In the genomic region with DNA sequence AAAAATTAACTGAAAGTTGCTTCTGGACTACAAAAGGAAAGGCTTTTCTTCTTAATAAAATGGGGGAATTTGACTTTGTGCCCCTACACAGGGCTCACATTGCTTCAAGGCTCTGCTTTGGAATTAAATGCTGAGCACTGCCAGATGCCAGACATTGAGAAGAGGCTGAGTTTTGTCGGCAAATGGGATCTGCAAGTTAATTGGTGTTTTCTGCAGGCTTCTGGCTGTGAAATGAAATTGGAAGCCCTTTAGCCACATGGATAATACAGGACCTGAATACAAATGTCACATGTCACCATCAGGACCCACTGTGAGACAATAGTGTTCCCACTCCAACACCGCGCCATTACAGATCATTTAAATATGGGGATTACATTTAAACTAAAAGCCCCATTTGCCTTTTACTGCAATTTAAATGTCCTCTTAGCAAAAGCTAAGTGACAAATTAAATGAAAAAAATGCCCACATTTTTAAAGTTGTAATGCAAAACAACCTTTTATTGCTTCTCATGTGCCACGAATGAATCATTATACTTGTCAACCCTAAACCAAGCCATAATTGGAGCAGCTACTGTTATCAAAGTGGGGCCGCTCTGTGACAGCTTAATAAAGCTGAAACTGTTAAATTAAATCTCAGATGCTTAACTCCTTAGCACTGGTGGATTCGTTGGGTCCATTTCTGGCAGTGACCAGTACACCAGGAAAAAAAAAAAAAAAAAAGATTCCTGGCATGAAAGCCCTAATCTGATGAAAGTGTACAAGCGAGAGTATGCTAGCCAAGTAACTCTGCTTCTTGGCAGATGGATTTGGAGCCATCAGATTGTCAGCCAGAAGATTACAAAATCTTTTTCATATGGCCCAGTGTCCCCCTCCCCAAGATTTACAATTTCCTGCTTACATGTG, we compare ENCODE assay signal across 13 cellular contexts.
DNase-seq lines count a peak whose midpoint lies in the region; ATAC-seq and TF ChIP-seq lines count a peak whose summit lies in the region.
"Had no signal": no experiment of that assay in that cellular context is flagged by ENCODE, and none has a peak within 500 bp of the region (broad histone marks: within the 10 kb centered on the region; RNA-seq: fewer than 3 reads in every experiment).

No MANE protein-coding gene starts in this region.

- H3K4me1 ChIP-seq in sigmoid colon (peaks cover 0 to 42% (median 32%) of the 10 kb centered on the region in 4 donors), spleen (peaks cover 0 to 7% (median 0%) of the 10 kb centered on the region in 6 donors)

- no peak overlapping the region for H3K27ac Mint-ChIP-seq in activated T-cell treated with anti-CD3 and anti-CD28 coated beads, Interleukin-2, amount 50 U/mL, for 72 hours

- no peaks in the 10 kb centered on the region for H3K27me3 Mint-ChIP-seq in activated T-cell treated with anti-CD3 and anti-CD28 coated beads, Interleukin-2, amount 50 U/mL, for 72 hours (ENCODE audit: low read depth)

- TF ChIP-seq POLR2A in sigmoid colon (IDR thresholded peaks at IDR 0.05) (no peak), spleen (IDR thresholded peaks at IDR 0.05) (no peak)

- H3K4me3 ChIP-seq in fibroblast of the aortic adventitia (ENCODE audit: low read depth, low read length) (no peak overlapping the region), sigmoid colon (no peak overlapping the region), spleen (no peak overlapping the region)

- intact Hi-C loops in sigmoid colon (cut with DNase I): no loop called here
- intact Hi-C loops in spleen (cut with DNase I; ENCODE audit: low total_unique reads): no loop called here

- no peak overlapping the region for H3K4me3 Mint-ChIP-seq in activated T-cell treated with anti-CD3 and anti-CD28 coated beads, Interleukin-2, amount 50 U/mL, for 72 hours

- H3K36me3 Mint-ChIP-seq in activated T-cell treated with anti-CD3 and anti-CD28 coated beads, Interleukin-2, amount 50 U/mL, for 72 hours (ENCODE audit: insufficient read depth in 2 of 2): peaks cover 2% of the 10 kb centered on the region in 2 donors

- H3K9me3 ChIP-seq in sigmoid colon (no peaks in the 10 kb centered on the region), spleen (no peaks in the 10 kb centered on the region)

- no peak for ATAC-seq in activated T-cell treated with anti-CD3 and anti-CD28 coated beads, Interleukin-2, amount 50 U/mL, for 72 hours (replicated peaks in 1 of 2)

- H3K4me1 Mint-ChIP-seq in activated T-cell treated with anti-CD3 and anti-CD28 coated beads, Interleukin-2, amount 50 U/mL, for 72 hours (ENCODE audit: low read depth): no peaks in the 10 kb centered on the region

- H3K27ac ChIP-seq in sigmoid colon (peak overlapping the region in 3 of 4 donors; percentile 33 to 44 (median 34)), spleen (no peak overlapping the region)
- H3K27ac ChIP-seq: 22Rv1, epithelial cell of prostate had no signal

- no peaks in the 10 kb centered on the region for H3K9me3 Mint-ChIP-seq in activated T-cell treated with anti-CD3 and anti-CD28 coated beads, Interleukin-2, amount 50 U/mL, for 72 hours

- no peaks in the 10 kb centered on the region for H3K27me3 ChIP-seq in sigmoid colon
- no peaks in the 10 kb centered on the region for H3K27me3 ChIP-seq in spleen (replicated peaks in 1 of 7)

- WGBS in sigmoid colon, 2 donors: 76 to 80% methylated on average over 7 of the region's 7 CpGs
- 83 to 90% (median 87%) methylated on average over 7 of the region's 7 CpGs for WGBS in spleen, 5 donors

- DNase-seq in DMS 273 (lab: John Stamatoyannopoulos, UW; ENCODE audit: unreplicated experiment): peak; percentile 59
- no peak for DNase-seq in DMS 273 treated with DMSO at 0.1 percent for 48 hours (lab: John Stamatoyannopoulos, UW)
- peak; percentile 46 for DNase-seq in NCI-H82 treated with DMSO at 0.1 percent for 48 hours (lab: John Stamatoyannopoulos, UW; ENCODE audit: unreplicated experiment)
- DNase-seq in fibroblast of the aortic adventitia (ENCODE audit: low read depth): peak; percentile 72
- DNase-seq in sigmoid colon: no peak
- no peak for DNase-seq in activated T-cell treated with anti-CD3 and anti-CD28 coated beads, Interleukin-2, amount 50 U/mL, for 72 hours
- DNase-seq in mucosa of gallbladder (ENCODE audit: low spot score): no peak
- DNase-seq in spleen: no peak
- DNase-seq: activated CD4-positive, alpha-beta T cell treated with anti-CD3 and anti-CD28 coated beads, Interleukin-2, amount 50 U/mL, for 1 hour; NCI-H1092 treated with DMSO at 0.1 percent for 48 hours; small intestine had no signal

- TF ChIP-seq CTCF in fibroblast of the aortic adventitia (IDR thresholded peaks at IDR 0.05; ENCODE audit: insufficient read depth, low read length) (no peak), sigmoid colon (IDR thresholded peaks at IDR 0.05) (no peak), spleen (IDR thresholded peaks at IDR 0.05 in 8 of 11, conservative IDR thresholded peaks at IDR 0.05 in 3 of 11) (no peak)

- H3K36me3 ChIP-seq in sigmoid colon: no peaks in the 10 kb centered on the region
- H3K36me3 ChIP-seq in spleen: peaks cover 0 to 47% (median 8%) of the 10 kb centered on the region in 6 donors

- no peak for TF ChIP-seq EP300 in sigmoid colon (IDR thresholded peaks at IDR 0.05)

Comparison
In these comparisons a context has a peak if more than half of its experiments do, and no peak if none do; other contexts are left out.
1. DNase-seq: peak in DMS 273 (single experiment), NCI-H82 treated with DMSO at 0.1 percent for 48 hours (single experiment) and fibroblast of the aortic adventitia (single experiment); none in DMS 273 treated with DMSO at 0.1 percent for 48 hours (single experiment), sigmoid colon (single experiment), activated T-cell treated with anti-CD3 and anti-CD28 coated beads, Interleukin-2, amount 50 U/mL, for 72 hours (0 of 2), mucosa of gallbladder (single experiment) and spleen (single experiment).
2. H3K27ac ChIP-seq: peak in sigmoid colon (3 of 4); none in spleen (0 of 8).